Comparison of ENCODE assay signal across 11 cellular contexts in the genomic region with DNA sequence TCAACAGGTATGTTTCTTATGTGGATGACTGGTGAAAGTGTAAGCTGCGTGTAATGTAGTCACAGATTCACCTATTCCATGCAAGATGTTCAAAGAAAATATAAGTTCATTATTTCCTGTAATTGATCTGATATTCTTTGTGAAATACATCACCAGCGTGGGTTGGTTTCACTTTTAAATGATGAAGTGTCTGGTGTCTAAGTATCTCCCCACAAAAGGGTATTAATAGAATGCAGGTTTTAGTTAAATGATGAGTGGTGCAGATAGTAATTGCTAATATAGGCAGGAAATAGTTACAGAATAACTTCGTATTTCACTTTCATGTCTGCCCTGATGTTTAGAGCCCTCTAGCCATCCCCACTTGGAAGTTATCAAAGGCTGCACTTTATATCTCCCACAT. TPM values are rescaled to one million over a fixed set of nuclear protein-coding genes. Genes with fewer than 3 reads are reported as not detected.
A peak's percentile ranks its signal among the peaks of the same experiment; 100 is the strongest.
DNase-seq lines count a peak whose midpoint lies in the region; ATAC-seq lines count a peak whose summit lies in the region.
"Had no signal": no experiment of that assay in that cellular context is flagged by ENCODE, and none has a peak within 500 bp of the region (broad histone marks: within the 10 kb centered on the region; RNA-seq: fewer than 3 reads in every experiment).

No MANE protein-coding gene starts in this region.

- H3K27ac ChIP-seq in aorta (ENCODE audit: low read depth in 1 of 2, low read length in 2 of 2) = no peak overlapping the region

- H3K27me3 ChIP-seq in aorta (ENCODE audit: control insufficient read depth in 1 of 2, insufficient read depth in 2 of 2, low read length in 1 of 2) = no peaks in the 10 kb centered on the region

- H3K4me3 ChIP-seq in aorta (ENCODE audit: low read length in 2 of 2) = no peak overlapping the region

- H3K4me3 Mint-ChIP-seq in activated T-cell treated with anti-CD3 and anti-CD28 coated beads, Interleukin-2, amount 50 U/mL, for 24 hours = peak overlapping the region; percentile 4
- peak overlapping the region in 1 of 2 donors; percentile 27 for H3K4me3 Mint-ChIP-seq in effector memory CD8-positive, alpha-beta T cell
- H3K4me3 Mint-ChIP-seq: IgD-negative memory B cell had no signal

- H3K4me1 Mint-ChIP-seq in activated T-cell treated with anti-CD3 and anti-CD28 coated beads, Interleukin-2, amount 50 U/mL, for 24 hours (ENCODE audit: low read depth) = peaks cover 27% of the 10 kb centered on the region
- H3K4me1 Mint-ChIP-seq in effector memory CD8-positive, alpha-beta T cell (ENCODE audit: low read depth in 2 of 2) = peaks cover 7 to 14% of the 10 kb centered on the region in 2 donors

- ATAC-seq in GM19467 (IDR thresholded peaks at IDR 0.05; ENCODE audit: unreplicated experiment) (peak; percentile 94), HG03066 (IDR thresholded peaks at IDR 0.05; ENCODE audit: low read depth, unreplicated experiment) (peak; percentile 87), aorta (ENCODE audit: low FRiP score) (no peak)
- peak; percentile 45 for ATAC-seq in effector memory CD8-positive, alpha-beta T cell (replicated peaks)
- ATAC-seq: left lobe of liver had no signal

- H3K9me3 Mint-ChIP-seq in activated T-cell treated with anti-CD3 and anti-CD28 coated beads, Interleukin-2, amount 50 U/mL, for 24 hours = peaks cover 4% of the 10 kb centered on the region
- no peaks in the 10 kb centered on the region for H3K9me3 Mint-ChIP-seq in effector memory CD8-positive, alpha-beta T cell

- peak overlapping the region; percentile 74 for H3K27ac Mint-ChIP-seq in activated T-cell treated with anti-CD3 and anti-CD28 coated beads, Interleukin-2, amount 50 U/mL, for 24 hours
- H3K27ac Mint-ChIP-seq in effector memory CD8-positive, alpha-beta T cell = peak overlapping the region; percentile 7 to 90
- H3K27ac Mint-ChIP-seq: IgD-negative memory B cell had no signal

- no peaks in the 10 kb centered on the region for H3K4me1 ChIP-seq in aorta (ENCODE audit: control insufficient read depth in 1 of 2, insufficient read depth in 2 of 2, low read length in 2 of 2)

- peaks cover 7% of the 10 kb centered on the region for H3K27me3 Mint-ChIP-seq in activated T-cell treated with anti-CD3 and anti-CD28 coated beads, Interleukin-2, amount 50 U/mL, for 24 hours
- H3K27me3 Mint-ChIP-seq in effector memory CD8-positive, alpha-beta T cell = peaks cover 4 to 7% of the 10 kb centered on the region in 2 donors
- H3K27me3 Mint-ChIP-seq: IgD-negative memory B cell had no signal

- peaks cover 4% of the 10 kb centered on the region for H3K36me3 Mint-ChIP-seq in activated T-cell treated with anti-CD3 and anti-CD28 coated beads, Interleukin-2, amount 50 U/mL, for 24 hours (ENCODE audit: low read depth)
- no peaks in the 10 kb centered on the region for H3K36me3 Mint-ChIP-seq in effector memory CD8-positive, alpha-beta T cell (ENCODE audit: insufficient read depth)
- H3K36me3 Mint-ChIP-seq: IgD-negative memory B cell had no signal

- WGBS in aorta, 2 donors = 93 to 96% methylated on average over 3 of the region's 3 CpGs

- no peaks in the 10 kb centered on the region for H3K9me3 ChIP-seq in aorta (ENCODE audit: control insufficient read depth, low read length)

- peaks cover 1 to 4% of the 10 kb centered on the region in 2 donors for H3K36me3 ChIP-seq in aorta (ENCODE audit: control insufficient read depth in 1 of 2, insufficient read depth in 2 of 2, low read length in 1 of 2)

- no peak for DNase-seq in activated T-cell treated with anti-CD3 and anti-CD28 coated beads, Interleukin-2, amount 50 U/mL, for 24 hours
- no peak for DNase-seq in activated T-cell treated with anti-CD3 and anti-CD28 coated beads, Interleukin-2, amount 50 U/mL, for 48 hours
- no peak for DNase-seq in effector memory CD8-positive, alpha-beta T cell
- DNase-seq in cerebellar nuclear complex (lab: John Stamatoyannopoulos, UW) (no peak), aorta (no peak), amygdala (lab: John Stamatoyannopoulos, UW) (no peak)
- DNase-seq: NCI-H2029 treated with DMSO at 0.1 percent for 48 hours had no signal

- intact Hi-C loops in aorta (cut with DNase I) = no loop called here

RNA-seq across cellular contexts. Expression of a gene that starts 22.2 kb away (rescaled TPM):
- total RNA-seq in aorta = 1 to 10 TPM; 6.2 to 6.7 TPM
- polyA plus RNA-seq in aorta = 1 to 10 TPM; 3.5 to 7.2 TPM

RNA-seq across cellular contexts. Expression of a gene that starts 32.4 kb away (rescaled TPM):
- total RNA-seq in aorta = 10 to 100 TPM in 1 of 2 donors, 1 to 10 TPM in 1; 8.3 to 10.9 TPM
- polyA plus RNA-seq in aorta = 1 to 10 TPM; 4.4 to 7.6 TPM

RNA-seq across cellular contexts. Expression of a gene that starts 36.6 kb away (rescaled TPM):
- 10 to 100 TPM; 15.7 to 22.8 TPM for total RNA-seq in aorta
- 10 to 100 TPM; 15.9 to 16.1 TPM for polyA plus RNA-seq in aorta

RNA-seq across cellular contexts. Expression of a gene that starts 44.5 kb away (rescaled TPM):
- 1 to 10 TPM; 1.6 to 3.2 TPM for total RNA-seq in aorta
- polyA plus RNA-seq in aorta = 1 to 10 TPM; 1.9 to 4.3 TPM

RNA-seq across cellular contexts. Expression of a gene that starts 46.2 kb away (rescaled TPM):
- 1 to 10 TPM; 4.2 to 8.6 TPM for total RNA-seq in aorta
- polyA plus RNA-seq in aorta = 1 to 10 TPM in 1 of 2 donors, under 1 TPM in 1; 0.50 to 2.7 TPM
